In genomic region chr22:40118979-40119378, GRCh38 we compare ENCODE assay signal across 23 cellular contexts. TPM values are rescaled to one million over a fixed set of nuclear protein-coding genes. Genes with fewer than 3 reads are reported as not detected.
A peak's percentile ranks its signal among the peaks of the same experiment; 100 is the strongest.
DNase-seq lines count a peak whose midpoint lies in the region; ATAC-seq and TF ChIP-seq lines count a peak whose summit lies in the region.
"Had no signal": no experiment of that assay in that cellular context is flagged by ENCODE, and none has a peak within 500 bp of the region (broad histone marks: within the 10 kb centered on the region; RNA-seq: fewer than 3 reads in every experiment).

No MANE protein-coding gene starts in this region.

- no peaks in the 10 kb centered on the region for H3K9me3 ChIP-seq in CD4-positive, alpha-beta T cell (ENCODE audit: control insufficient read depth, low read length)
- H3K9me3 ChIP-seq in T-helper 17 cell (ENCODE audit: control insufficient read depth, low read length, poor library complexity, severe bottlenecking), result no peaks in the 10 kb centered on the region
- H3K9me3 ChIP-seq in uterus, result no peaks in the 10 kb centered on the region
- H3K9me3 ChIP-seq: BLaER1, Peyer's patch had no signal

- intact Hi-C loops in CD4-positive, alpha-beta T cell (cut with DNase I, micrococcal nuclease), result loop anchor here in 1 of 2 experiments (5.0 to 10.0 kb wide), 4 partner anchors 56 to 123 kb away; partner anchors contain the start of gene TNRC6B
- intact Hi-C loops in uterus (cut with DNase I; ENCODE audit: low total_unique reads), result no loop called here

- H3K36me3 ChIP-seq in uterus, result no peaks in the 10 kb centered on the region
- H3K36me3 ChIP-seq: Peyer's patch had no signal

- H3K4me1 ChIP-seq in uterus, result no peaks in the 10 kb centered on the region
- H3K4me1 ChIP-seq: Peyer's patch had no signal

- peak overlapping the region; percentile 87 for H3K27ac Mint-ChIP-seq in CD4-positive, alpha-beta T cell
- H3K27ac Mint-ChIP-seq in T-helper 17 cell, result peak overlapping the region; percentile 64
- peak overlapping the region; percentile 39 to 98 (median 88) for H3K27ac Mint-ChIP-seq in naive thymus-derived CD8-positive, alpha-beta T cell
- H3K27ac Mint-ChIP-seq: IgD-negative memory B cell had no signal

- TF ChIP-seq CTCF in CD4-positive, alpha-beta T cell (IDR thresholded peaks at IDR 0.05), result no peak
- TF ChIP-seq CTCF in uterus (IDR thresholded peaks at IDR 0.05), result no peak

- POLR2A ChIA-PET in CD4-positive, alpha-beta T cell (lab: Charles Lee), result interaction anchor here (1.0 to 5.6 kb wide), 2 partner anchors 32 to 74 kb away, joined by 4 to 46 read pairs; no protein-coding TSS in a partner anchor
- POLR2A ChIA-PET in naive thymus-derived CD8-positive, alpha-beta T cell (lab: Charles Lee), result interaction anchor here (1.2 to 3.8 kb wide), 2 partner anchors 23 to 74 kb away, joined by 3 to 31 read pairs; no protein-coding TSS in a partner anchor

- H3K36me3 Mint-ChIP-seq in CD4-positive, alpha-beta T cell (ENCODE audit: low read depth), result peaks cover 55% of the 10 kb centered on the region
- H3K36me3 Mint-ChIP-seq in T-helper 17 cell (ENCODE audit: low read depth), result peaks cover 10% of the 10 kb centered on the region
- H3K36me3 Mint-ChIP-seq in naive thymus-derived CD8-positive, alpha-beta T cell, result peaks cover 0 to 46% (median 11%) of the 10 kb centered on the region in 3 donors

- TF ChIP-seq POLR2A in uterus (IDR thresholded peaks at IDR 0.05), result no peak

- CTCF ChIA-PET in CD4-positive, alpha-beta T cell (lab: Charles Lee), result no interaction called here

- ATAC-seq in CD4-positive, alpha-beta T cell (ENCODE audit: poor library complexity), result no peak
- no peak for ATAC-seq in T-helper 17 cell
- ATAC-seq in naive thymus-derived CD8-positive, alpha-beta T cell, result no peak
- ATAC-seq in GM18907 (IDR thresholded peaks at IDR 0.05; ENCODE audit: unreplicated experiment), result no peak
- ATAC-seq in GM19395 (IDR thresholded peaks at IDR 0.05; ENCODE audit: unreplicated experiment), result no peak
- ATAC-seq: SK-N-SH treated with all-trans-retinoic acid at 6 μM for 48 hours had no signal

- no peak overlapping the region for H3K27ac ChIP-seq in CD4-positive, alpha-beta T cell (ENCODE audit: low read depth, low read length)
- no peak overlapping the region for H3K27ac ChIP-seq in uterus
- H3K27ac ChIP-seq: 22Rv1, BLaER1, Peyer's patch had no signal

- H3K9me3 Mint-ChIP-seq in CD4-positive, alpha-beta T cell, result no peaks in the 10 kb centered on the region
- H3K9me3 Mint-ChIP-seq in naive thymus-derived CD8-positive, alpha-beta T cell, result no peaks in the 10 kb centered on the region
- H3K9me3 Mint-ChIP-seq: IgD-negative memory B cell had no signal

- H3K4me1 Mint-ChIP-seq in CD4-positive, alpha-beta T cell (ENCODE audit: low read depth), result peaks cover 92% of the 10 kb centered on the region
- peaks cover 64% of the 10 kb centered on the region for H3K4me1 Mint-ChIP-seq in T-helper 17 cell
- peaks cover 47 to 90% (median 82%) of the 10 kb centered on the region in 4 donors for H3K4me1 Mint-ChIP-seq in naive thymus-derived CD8-positive, alpha-beta T cell

- DNase-seq in NCI-H2029 (lab: John Stamatoyannopoulos, UW), result peak; percentile 44
- no peak for DNase-seq in NCI-H2029 treated with DMSO at 0.1 percent for 48 hours (lab: John Stamatoyannopoulos, UW)
- DNase-seq in CD4-positive, alpha-beta T cell, result no peak
- DNase-seq in T-helper 17 cell, result no peak
- DNase-seq in naive thymus-derived CD8-positive, alpha-beta T cell, result no peak
- DNase-seq in uterus, result no peak
- DNase-seq: ACHN; CD4-positive, alpha-beta memory T cell; DMS153; GDM1; H7; NCI-H187 treated with DMSO at 0.1 percent for 48 hours; NCI-H2171; NCI-H345; NCI-H524; NCI-H774; Peyer's patch had no signal

- no peaks in the 10 kb centered on the region for H3K27me3 Mint-ChIP-seq in CD4-positive, alpha-beta T cell
- no peaks in the 10 kb centered on the region for H3K27me3 Mint-ChIP-seq in T-helper 17 cell
- H3K27me3 Mint-ChIP-seq in naive thymus-derived CD8-positive, alpha-beta T cell, result no peaks in the 10 kb centered on the region
- H3K27me3 Mint-ChIP-seq: CD4-positive, alpha-beta memory T cell; IgD-negative memory B cell had no signal

- H3K4me3 Mint-ChIP-seq in CD4-positive, alpha-beta T cell, result no peak overlapping the region
- H3K4me3 Mint-ChIP-seq in T-helper 17 cell, result peak overlapping the region; percentile 31
- H3K4me3 Mint-ChIP-seq in naive thymus-derived CD8-positive, alpha-beta T cell, result peak overlapping the region in 1 of 10 donors; percentile 31
- H3K4me3 Mint-ChIP-seq: IgD-negative memory B cell had no signal

- H3K4me3 ChIP-seq in uterus, result no peak overlapping the region
- H3K4me3 ChIP-seq: BLaER1, Peyer's patch had no signal

- H3K27me3 ChIP-seq in CD4-positive, alpha-beta T cell (ENCODE audit: control insufficient read depth, insufficient read depth, low read length), result no peaks in the 10 kb centered on the region
- no peaks in the 10 kb centered on the region for H3K27me3 ChIP-seq in uterus
- H3K27me3 ChIP-seq: BLaER1, Peyer's patch had no signal

RNA-seq across cellular contexts. Expression of gene TNRC6B, which starts 58.7 kb away (rescaled TPM):
- 100 to 1,000 TPM; 110 to 111 TPM for total RNA-seq in CD4-positive, alpha-beta T cell
- total RNA-seq in T-helper 17 cell (100 to 1,000 TPM; 128 to 140 TPM), uterus (10 to 100 TPM; 10.5 to 76.0 (median 37.2) TPM)
- total RNA-seq in naive thymus-derived CD8-positive, alpha-beta T cell, result 100 to 1,000 TPM; 134 to 142 TPM
- 100 to 1,000 TPM in 2 of 3 donors, 10 to 100 TPM in 1; 67.3 to 116 (median 115) TPM for polyA plus RNA-seq in naive thymus-derived CD8-positive, alpha-beta T cell
